ENCODE assay signal across 1 cellular context in genomic region chr13:44822291-44822690, GRCh38.
TF ChIP-seq lines count a peak whose summit lies in the region.

No MANE protein-coding gene starts in this region.

TF ChIP-seq in GM23338, 12 proteins besides CTCF, POLR2A, EP300 and RAD21 (continued from another document):
- TF ChIP-seq, protein P1, sequence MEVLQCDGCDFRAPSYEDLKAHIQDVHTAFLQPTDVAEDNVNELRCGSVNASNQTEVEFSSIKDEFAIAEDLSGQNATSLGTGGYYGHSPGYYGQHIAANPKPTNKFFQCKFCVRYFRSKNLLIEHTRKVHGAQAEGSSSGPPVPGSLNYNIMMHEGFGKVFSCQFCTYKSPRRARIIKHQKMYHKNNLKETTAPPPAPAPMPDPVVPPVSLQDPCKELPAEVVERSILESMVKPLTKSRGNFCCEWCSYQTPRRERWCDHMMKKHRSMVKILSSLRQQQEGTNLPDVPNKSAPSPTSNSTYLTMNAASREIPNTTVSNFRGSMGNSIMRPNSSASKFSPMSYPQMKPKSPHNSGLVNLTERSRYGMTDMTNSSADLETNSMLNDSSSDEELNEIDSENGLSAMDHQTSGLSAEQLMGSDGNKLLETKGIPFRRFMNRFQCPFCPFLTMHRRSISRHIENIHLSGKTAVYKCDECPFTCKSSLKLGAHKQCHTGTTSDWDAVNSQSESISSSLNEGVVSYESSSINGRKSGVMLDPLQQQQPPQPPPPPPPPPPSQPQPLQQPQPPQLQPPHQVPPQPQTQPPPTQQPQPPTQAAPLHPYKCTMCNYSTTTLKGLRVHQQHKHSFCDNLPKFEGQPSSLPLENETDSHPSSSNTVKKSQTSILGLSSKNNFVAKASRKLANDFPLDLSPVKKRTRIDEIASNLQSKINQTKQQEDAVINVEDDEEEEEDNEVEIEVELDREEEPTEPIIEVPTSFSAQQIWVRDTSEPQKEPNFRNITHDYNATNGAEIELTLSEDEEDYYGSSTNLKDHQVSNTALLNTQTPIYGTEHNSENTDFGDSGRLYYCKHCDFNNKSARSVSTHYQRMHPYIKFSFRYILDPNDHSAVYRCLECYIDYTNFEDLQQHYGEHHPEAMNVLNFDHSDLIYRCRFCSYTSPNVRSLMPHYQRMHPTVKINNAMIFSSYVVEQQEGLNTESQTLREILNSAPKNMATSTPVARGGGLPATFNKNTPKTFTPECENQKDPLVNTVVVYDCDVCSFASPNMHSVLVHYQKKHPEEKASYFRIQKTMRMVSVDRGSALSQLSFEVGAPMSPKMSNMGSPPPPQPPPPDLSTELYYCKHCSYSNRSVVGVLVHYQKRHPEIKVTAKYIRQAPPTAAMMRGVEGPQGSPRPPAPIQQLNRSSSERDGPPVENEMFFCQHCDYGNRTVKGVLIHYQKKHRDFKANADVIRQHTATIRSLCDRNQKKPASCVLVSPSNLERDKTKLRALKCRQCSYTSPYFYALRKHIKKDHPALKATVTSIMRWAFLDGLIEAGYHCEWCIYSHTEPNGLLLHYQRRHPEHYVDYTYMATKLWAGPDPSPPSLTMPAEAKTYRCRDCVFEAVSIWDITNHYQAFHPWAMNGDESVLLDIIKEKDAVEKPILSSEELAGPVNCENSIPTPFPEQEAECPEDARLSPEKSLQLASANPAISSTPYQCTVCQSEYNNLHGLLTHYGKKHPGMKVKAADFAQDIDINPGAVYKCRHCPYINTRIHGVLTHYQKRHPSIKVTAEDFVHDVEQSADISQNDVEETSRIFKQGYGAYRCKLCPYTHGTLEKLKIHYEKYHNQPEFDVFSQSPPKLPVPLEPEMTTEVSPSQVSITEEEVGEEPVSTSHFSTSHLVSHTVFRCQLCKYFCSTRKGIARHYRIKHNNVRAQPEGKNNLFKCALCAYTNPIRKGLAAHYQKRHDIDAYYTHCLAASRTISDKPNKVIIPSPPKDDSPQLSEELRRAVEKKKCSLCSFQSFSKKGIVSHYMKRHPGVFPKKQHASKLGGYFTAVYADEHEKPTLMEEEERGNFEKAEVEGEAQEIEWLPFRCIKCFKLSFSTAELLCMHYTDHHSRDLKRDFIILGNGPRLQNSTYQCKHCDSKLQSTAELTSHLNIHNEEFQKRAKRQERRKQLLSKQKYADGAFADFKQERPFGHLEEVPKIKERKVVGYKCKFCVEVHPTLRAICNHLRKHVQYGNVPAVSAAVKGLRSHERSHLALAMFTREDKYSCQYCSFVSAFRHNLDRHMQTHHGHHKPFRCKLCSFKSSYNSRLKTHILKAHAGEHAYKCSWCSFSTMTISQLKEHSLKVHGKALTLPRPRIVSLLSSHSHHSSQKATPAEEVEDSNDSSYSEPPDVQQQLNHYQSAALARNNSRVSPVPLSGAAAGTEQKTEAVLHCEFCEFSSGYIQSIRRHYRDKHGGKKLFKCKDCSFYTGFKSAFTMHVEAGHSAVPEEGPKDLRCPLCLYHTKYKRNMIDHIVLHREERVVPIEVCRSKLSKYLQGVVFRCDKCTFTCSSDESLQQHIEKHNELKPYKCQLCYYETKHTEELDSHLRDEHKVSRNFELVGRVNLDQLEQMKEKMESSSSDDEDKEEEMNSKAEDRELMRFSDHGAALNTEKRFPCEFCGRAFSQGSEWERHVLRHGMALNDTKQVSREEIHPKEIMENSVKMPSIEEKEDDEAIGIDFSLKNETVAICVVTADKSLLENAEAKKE (CRISPR knock-in tag; IDR thresholded peaks at IDR 0.05), result no peak
- TF ChIP-seq STAT1 (IDR thresholded peaks at IDR 0.05; ENCODE audit: unreplicated experiment), result no peak
- TF ChIP-seq, protein P2, sequence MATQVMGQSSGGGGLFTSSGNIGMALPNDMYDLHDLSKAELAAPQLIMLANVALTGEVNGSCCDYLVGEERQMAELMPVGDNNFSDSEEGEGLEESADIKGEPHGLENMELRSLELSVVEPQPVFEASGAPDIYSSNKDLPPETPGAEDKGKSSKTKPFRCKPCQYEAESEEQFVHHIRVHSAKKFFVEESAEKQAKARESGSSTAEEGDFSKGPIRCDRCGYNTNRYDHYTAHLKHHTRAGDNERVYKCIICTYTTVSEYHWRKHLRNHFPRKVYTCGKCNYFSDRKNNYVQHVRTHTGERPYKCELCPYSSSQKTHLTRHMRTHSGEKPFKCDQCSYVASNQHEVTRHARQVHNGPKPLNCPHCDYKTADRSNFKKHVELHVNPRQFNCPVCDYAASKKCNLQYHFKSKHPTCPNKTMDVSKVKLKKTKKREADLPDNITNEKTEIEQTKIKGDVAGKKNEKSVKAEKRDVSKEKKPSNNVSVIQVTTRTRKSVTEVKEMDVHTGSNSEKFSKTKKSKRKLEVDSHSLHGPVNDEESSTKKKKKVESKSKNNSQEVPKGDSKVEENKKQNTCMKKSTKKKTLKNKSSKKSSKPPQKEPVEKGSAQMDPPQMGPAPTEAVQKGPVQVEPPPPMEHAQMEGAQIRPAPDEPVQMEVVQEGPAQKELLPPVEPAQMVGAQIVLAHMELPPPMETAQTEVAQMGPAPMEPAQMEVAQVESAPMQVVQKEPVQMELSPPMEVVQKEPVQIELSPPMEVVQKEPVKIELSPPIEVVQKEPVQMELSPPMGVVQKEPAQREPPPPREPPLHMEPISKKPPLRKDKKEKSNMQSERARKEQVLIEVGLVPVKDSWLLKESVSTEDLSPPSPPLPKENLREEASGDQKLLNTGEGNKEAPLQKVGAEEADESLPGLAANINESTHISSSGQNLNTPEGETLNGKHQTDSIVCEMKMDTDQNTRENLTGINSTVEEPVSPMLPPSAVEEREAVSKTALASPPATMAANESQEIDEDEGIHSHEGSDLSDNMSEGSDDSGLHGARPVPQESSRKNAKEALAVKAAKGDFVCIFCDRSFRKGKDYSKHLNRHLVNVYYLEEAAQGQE (IDR thresholded peaks at IDR 0.05; ENCODE audit: unreplicated experiment), result no peak
TF ChIP-seq in GM23338: peak in this region for 0.
